In the genomic region with DNA sequence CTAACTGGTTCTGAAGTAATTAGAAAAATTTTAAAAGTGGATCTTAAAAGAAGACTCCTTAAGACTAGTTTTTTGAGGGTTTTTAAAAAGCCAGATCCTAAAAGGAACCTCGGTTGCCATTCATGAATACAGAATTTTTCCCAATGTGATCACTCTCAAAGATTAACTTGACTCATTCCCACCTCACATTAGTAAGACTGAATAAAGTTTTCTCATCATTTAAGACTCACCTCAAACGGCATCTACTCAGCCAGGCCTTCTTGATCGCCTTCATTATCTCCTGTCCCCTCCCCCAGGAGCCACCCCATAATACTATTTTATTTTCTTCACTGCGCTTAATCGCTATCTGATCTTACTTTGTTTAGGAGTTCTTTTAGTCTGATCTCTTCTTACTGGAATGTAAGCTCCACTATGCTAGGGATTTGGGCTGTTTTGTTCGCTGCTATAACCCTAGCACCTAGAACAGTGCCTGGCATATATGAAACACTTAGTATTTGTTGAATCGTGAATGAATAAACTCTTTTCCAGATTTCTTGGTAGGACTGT, we compare ENCODE assay signal across 9 cellular contexts. TPM values are rescaled to one million over a fixed set of nuclear protein-coding genes. Genes with fewer than 3 reads are reported as not detected.
DNase-seq lines count a peak whose midpoint lies in the region; ATAC-seq and TF ChIP-seq lines count a peak whose summit lies in the region.
"Had no signal": no experiment of that assay in that cellular context is flagged by ENCODE, and none has a peak within 500 bp of the region (broad histone marks: within the 10 kb centered on the region; RNA-seq: fewer than 3 reads in every experiment).

No MANE protein-coding gene starts in this region.

- no peak for DNase-seq in T-helper 2 cell treated with Interferon-gamma antibody and Interleukin-4, amounts not matched to agents 5 μg/mL and 100 μg/mL, for 36 hours (ENCODE audit: low spot score)
- no peak for DNase-seq in T-helper 2 cell
- DNase-seq in ascending aorta (ENCODE audit: low spot score in 2 of 2), result no peak
- no peak for DNase-seq in hippocampal formation (lab: John Stamatoyannopoulos, UW)
- DNase-seq in NCI-H226, result no peak
- DNase-seq: NCI-H2171 had no signal

- no peaks in the 10 kb centered on the region for H3K9me3 Mint-ChIP-seq in T-helper 2 cell treated with Interferon-gamma antibody and Interleukin-4, amounts not matched to agents 5 μg/mL and 100 μg/mL, for 36 hours

- intact Hi-C loops in ascending aorta (cut with DNase I), result loop anchor here (1.0 to 5.0 kb wide), 5 partner anchors 56 to 633 kb away; a partner anchor contains a TSS

- peak overlapping the region; percentile 84 for H3K4me3 Mint-ChIP-seq in T-helper 2 cell treated with Interferon-gamma antibody and Interleukin-4, amounts not matched to agents 5 μg/mL and 100 μg/mL, for 36 hours

- H3K36me3 Mint-ChIP-seq in T-helper 2 cell treated with Interferon-gamma antibody and Interleukin-4, amounts not matched to agents 5 μg/mL and 100 μg/mL, for 36 hours (ENCODE audit: low read depth), result peaks cover 4% of the 10 kb centered on the region

- H3K27ac ChIP-seq in ascending aorta (peak overlapping the region; percentile 96 to 98), layer of hippocampus (ENCODE audit: low read depth, low read length) (peak overlapping the region; percentile 87), subcutaneous abdominal adipose tissue (ENCODE audit: low read depth, low read length) (peak overlapping the region; percentile 73)

- ATAC-seq in HG02840 (IDR thresholded peaks at IDR 0.05; ENCODE audit: low FRiP score, unreplicated experiment), result no peak

- H3K4me1 ChIP-seq in ascending aorta (peaks cover 0 to 9% of the 10 kb centered on the region in 2 donors), subcutaneous abdominal adipose tissue (ENCODE audit: control insufficient read depth in 5 of 5, insufficient read depth in 5 of 5, low read length in 5 of 5) (peaks cover 0 to 16% (median 9%) of the 10 kb centered on the region in 5 donors)

- peaks cover 3% of the 10 kb centered on the region for H3K27me3 Mint-ChIP-seq in T-helper 2 cell treated with Interferon-gamma antibody and Interleukin-4, amounts not matched to agents 5 μg/mL and 100 μg/mL, for 36 hours (ENCODE audit: low read depth)

- H3K4me3 ChIP-seq in ascending aorta (peak overlapping the region; percentile 81 to 94), subcutaneous abdominal adipose tissue (ENCODE audit: low read depth in 1 of 5, low read length in 5 of 5) (peak overlapping the region; percentile 69 to 88 (median 77))

- H3K9ac ChIP-seq in subcutaneous abdominal adipose tissue (ENCODE audit: low read length in 5 of 5), result peak overlapping the region in 2 of 5 donors; percentile 28 to 90

- H3K9me3 ChIP-seq in ascending aorta (no peaks in the 10 kb centered on the region), subcutaneous abdominal adipose tissue (ENCODE audit: control insufficient read depth in 5 of 5, low read length in 5 of 5) (no peaks in the 10 kb centered on the region)

- H3K27ac Mint-ChIP-seq in T-helper 2 cell treated with Interferon-gamma antibody and Interleukin-4, amounts not matched to agents 5 μg/mL and 100 μg/mL, for 36 hours, result peak overlapping the region; percentile 87

- H3K4me1 Mint-ChIP-seq in T-helper 2 cell treated with Interferon-gamma antibody and Interleukin-4, amounts not matched to agents 5 μg/mL and 100 μg/mL, for 36 hours (ENCODE audit: low read depth), result peaks cover 29% of the 10 kb centered on the region

- TF ChIP-seq CTCF in ascending aorta (IDR thresholded peaks at IDR 0.05), result no peak

- H3K27me3 ChIP-seq in ascending aorta (no peaks in the 10 kb centered on the region), layer of hippocampus (ENCODE audit: control insufficient read depth, insufficient read depth, low read length) (no peaks in the 10 kb centered on the region), subcutaneous abdominal adipose tissue (ENCODE audit: control insufficient read depth in 5 of 5, insufficient read depth in 4 of 5, low read length in 5 of 5) (no peaks in the 10 kb centered on the region)

- H3K36me3 ChIP-seq in ascending aorta, result no peaks in the 10 kb centered on the region
- no peaks in the 10 kb centered on the region for H3K36me3 ChIP-seq in subcutaneous abdominal adipose tissue (ENCODE audit: control insufficient read depth in 5 of 5, insufficient read depth in 5 of 5, low read length in 5 of 5)

RNA-seq across cellular contexts. Expression of a gene that starts 55.9 kb away (rescaled TPM):
- 39.8 TPM for total RNA-seq in ascending aorta
